12 cellular contexts compared by ENCODE assay signal in the genomic region with DNA sequence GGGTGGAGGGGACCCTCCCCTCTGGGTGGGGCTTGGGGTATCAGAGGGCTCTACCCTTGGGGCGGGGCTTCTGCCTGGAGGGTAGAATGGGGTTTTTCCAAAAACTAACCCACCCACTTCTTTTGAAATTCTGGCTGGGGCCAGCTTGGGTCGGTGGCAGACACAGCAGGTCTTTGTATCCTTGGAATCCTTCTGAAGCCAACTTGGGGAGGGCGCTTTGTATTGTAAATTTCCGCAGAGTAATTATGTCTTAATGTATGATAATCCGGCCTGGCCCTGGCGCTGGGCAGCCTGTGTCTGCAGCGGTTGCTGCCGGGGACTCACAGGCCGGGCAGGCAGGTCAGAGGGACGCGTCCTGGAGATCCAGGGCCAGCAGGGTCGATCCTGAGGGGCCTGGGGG. TPM values are rescaled to one million over a fixed set of nuclear protein-coding genes. Genes with fewer than 3 reads are reported as not detected.
A peak's percentile ranks its signal among the peaks of the same experiment; 100 is the strongest.
DNase-seq lines count a peak whose midpoint lies in the region; ATAC-seq and TF ChIP-seq lines count a peak whose summit lies in the region.
"Had no signal": no experiment of that assay in that cellular context is flagged by ENCODE, and none has a peak within 500 bp of the region (broad histone marks: within the 10 kb centered on the region; RNA-seq: fewer than 3 reads in every experiment).

No MANE protein-coding gene starts in this region.

- H3K4me3 Mint-ChIP-seq in osteocyte (ENCODE audit: unreplicated experiment) (no peak overlapping the region), chondrocyte (ENCODE audit: unreplicated experiment) (no peak overlapping the region)

- no peak for TF ChIP-seq CTCF in osteocyte (IDR thresholded peaks at IDR 0.05)
- no peak for TF ChIP-seq CTCF in dorsolateral prefrontal cortex (IDR thresholded peaks at IDR 0.05 in 54 of 56, conservative IDR thresholded peaks at IDR 0.05 in 2 of 56; ENCODE audit: low read depth in 1 of 56, partially characterized antibody in 56 of 56)
- no peak for TF ChIP-seq CTCF in chondrocyte (IDR thresholded peaks at IDR 0.05)
- no peak for TF ChIP-seq CTCF in lower leg skin (IDR thresholded peaks at IDR 0.05)

- H3K9me3 ChIP-seq in SK-N-MC (ENCODE audit: low read depth, low read length) (no peaks in the 10 kb centered on the region), iPS-18a (ENCODE audit: control insufficient read depth, low read depth, low read length) (no peaks in the 10 kb centered on the region)

- H3K36me3 ChIP-seq in SK-N-MC (ENCODE audit: insufficient read depth, low read length) (no peaks in the 10 kb centered on the region), iPS-18a (ENCODE audit: control insufficient read depth, low read depth, low read length) (no peaks in the 10 kb centered on the region)

- no peaks in the 10 kb centered on the region for H3K9me3 Mint-ChIP-seq in osteocyte (ENCODE audit: unreplicated experiment)
- H3K9me3 Mint-ChIP-seq in chondrocyte (ENCODE audit: low read depth), result no peaks in the 10 kb centered on the region

- H3K4me1 ChIP-seq in iPS-18a (ENCODE audit: control insufficient read depth, low read depth, low read length), result peaks cover 94% of the 10 kb centered on the region

- H3K27me3 Mint-ChIP-seq in osteocyte (ENCODE audit: unreplicated experiment), result no peaks in the 10 kb centered on the region
- no peaks in the 10 kb centered on the region for H3K27me3 Mint-ChIP-seq in chondrocyte (ENCODE audit: low read depth)

- peak overlapping the region; percentile 89 for H3K27ac Mint-ChIP-seq in osteocyte (ENCODE audit: unreplicated experiment)
- no peak overlapping the region for H3K27ac Mint-ChIP-seq in chondrocyte (ENCODE audit: unreplicated experiment)

- H3K4me1 Mint-ChIP-seq in osteocyte (ENCODE audit: unreplicated experiment) (peaks cover 84% of the 10 kb centered on the region), chondrocyte (ENCODE audit: low read depth) (peaks cover 60% of the 10 kb centered on the region)

- 66 to 81% methylated on average over 4 to 12 of the region's 12 CpGs for WGBS in lower leg skin, 2 donors

- peaks cover 5% of the 10 kb centered on the region for H3K36me3 Mint-ChIP-seq in osteocyte (ENCODE audit: unreplicated experiment)
- no peaks in the 10 kb centered on the region for H3K36me3 Mint-ChIP-seq in chondrocyte (ENCODE audit: low read depth)

- H3K27me3 ChIP-seq in iPS-18a (ENCODE audit: control insufficient read depth, insufficient read depth, low read length) (peaks cover 84% of the 10 kb centered on the region), dorsolateral prefrontal cortex (peaks cover 0 to 25% (median 0%) of the 10 kb centered on the region in 45 donors)

- H3K9ac ChIP-seq in SK-N-MC (ENCODE audit: insufficient read length) (no peak overlapping the region), iPS-18a (ENCODE audit: low read length) (peak overlapping the region; percentile 18)

- TF ChIP-seq POLR2A in lower leg skin (IDR thresholded peaks at IDR 0.05), result no peak

- no peak for ATAC-seq in GM19463 (IDR thresholded peaks at IDR 0.05; ENCODE audit: unreplicated experiment)

- H3K27ac ChIP-seq in SK-N-MC, result peak overlapping the region; percentile 31; the same call in 1 of the 2 replicates
- H3K27ac ChIP-seq in iPS-18a (ENCODE audit: low read length), result peak overlapping the region; percentile 43
- no peak overlapping the region for H3K27ac ChIP-seq in dorsolateral prefrontal cortex

- intact Hi-C loops in dorsolateral prefrontal cortex (cut with DNase I) (no loop called here), lower leg skin (cut with DNase I; ENCODE audit: low total_unique reads) (no loop called here)

- no peak overlapping the region for H3K4me3 ChIP-seq in SK-N-MC
- H3K4me3 ChIP-seq in iPS-18a (ENCODE audit: low read length), result peak overlapping the region; percentile 21
- no peak overlapping the region for H3K4me3 ChIP-seq in dorsolateral prefrontal cortex
- H3K4me3 ChIP-seq in lower leg skin (ENCODE audit: low read depth, poor library complexity, severe bottlenecking), result no peak overlapping the region

- DNase-seq in COLO829 (ENCODE audit: low spot score) (peak; percentile 59), SK-N-MC (ENCODE audit: low read depth, low spot score) (no peak), osteocyte (ENCODE audit: extremely low spot score, unreplicated experiment) (no peak), dorsolateral prefrontal cortex (no peak), chondrocyte (ENCODE audit: low spot score) (no peak), lower leg skin (ENCODE audit: low spot score in 2 of 2) (no peak)
- DNase-seq: activated effector memory CD4-positive, alpha-beta T cell treated with anti-CD3 and anti-CD28 coated beads, Interleukin-2, amount 50 U/mL, for 16 hours; NCI-H1092 treated with DMSO at 0.1 percent for 48 hours; OCI-M1; right cardiac atrium had no signal

RNA-seq across cellular contexts. Expression of a gene that starts 33.9 kb away (rescaled TPM):
- total RNA-seq in osteocyte (57.3 and 64.1 TPM in 2 replicates), dorsolateral prefrontal cortex (10 to 100 TPM; 18.4 to 76.6 (median 53.0) TPM), chondrocyte (22.6 to 37.1 TPM (median 24.0 TPM) in 3 replicates), lower leg skin (100 to 1,000 TPM in 1 of 4 donors, 10 to 100 TPM in 3; 62.9 to 113 (median 69.9) TPM)

Comparison
In these comparisons a context has a peak if more than half of its experiments do, and no peak if none do; other contexts are left out.
1. H3K27ac ChIP-seq: peak in SK-N-MC (single experiment) and iPS-18a (single experiment); none in dorsolateral prefrontal cortex (0 of 59).